Comparison of ENCODE assay signal across 22 cellular contexts in genomic region chr14:76228138-76228537, GRCh38.
"Had no signal": no experiment of that assay in that cellular context is flagged by ENCODE, and none has a peak within 500 bp of the region (broad histone marks: within the 10 kb centered on the region; RNA-seq: fewer than 3 reads in every experiment).

No MANE protein-coding gene starts in this region.

- H2AFZ ChIP-seq: hepatocyte had no signal

- H3K27me3 Mint-ChIP-seq: memory B cell; progenitor cell of endocrine pancreas; stimulated activated naive CD8-positive, alpha-beta T cell treated with anti-CD3 and anti-CD28 coated beads, Interleukin-15, Interleukin-2, amounts not matched to agents 100 ng/mL and 50 ng/mL, for 24 hours had no signal

- H3K9me3 ChIP-seq: gastrocnemius medialis, neutrophil, pancreas, sigmoid colon, thoracic aorta had no signal

- DNase-seq: cortex of kidney; gastrocnemius medialis; heart left ventricle; kidney; natural killer cell; pancreas; sigmoid colon; stimulated activated CD4-positive, alpha-beta T cell treated with anti-CD3 and anti-CD28 coated beads, Interleukin-2, amount 100 ng/mL, for 24 hours; stimulated activated CD4-positive, alpha-beta T cell treated with anti-CD3 and anti-CD28 coated beads, Interleukin-4, amount 100 ng/mL, for 24 hours; upper lobe of left lung had no signal

- H3K36me3 ChIP-seq: gastrocnemius medialis, heart left ventricle, neutrophil, pancreas, right atrium auricular region, sigmoid colon, thoracic aorta, tibial nerve, upper lobe of left lung had no signal

- H3K27ac ChIP-seq: gastrocnemius medialis, heart left ventricle, hepatocyte, neutrophil, pancreas, right atrium auricular region, sigmoid colon, thoracic aorta, tibial nerve, upper lobe of left lung had no signal

- H3K27me3 ChIP-seq: gastrocnemius medialis, heart left ventricle, hepatocyte, neutrophil, pancreas, right atrium auricular region, sigmoid colon, tibial nerve, upper lobe of left lung had no signal

- H3K4me3 ChIP-seq: gastrocnemius medialis, heart left ventricle, hepatocyte, lung, pancreas, right atrium auricular region, sigmoid colon, thoracic aorta, tibial nerve, upper lobe of left lung had no signal

- FAIRE-seq: kidney, pancreas, urothelium cell line had no signal

- H3K4me1 Mint-ChIP-seq: memory B cell; natural killer cell; stimulated activated effector memory CD8-positive, alpha-beta T cell treated with anti-CD3 and anti-CD28 coated beads, Interleukin-12 subunit alpha, Interleukin-12 subunit beta, amount 100 ng/mL, for 72 hours had no signal

- H3K4me1 ChIP-seq: gastrocnemius medialis, heart left ventricle, pancreas, right atrium auricular region, sigmoid colon, tibial nerve, upper lobe of left lung had no signal

- H3K36me3 Mint-ChIP-seq: natural killer cell; stimulated activated effector memory CD8-positive, alpha-beta T cell treated with anti-CD3 and anti-CD28 coated beads, Interleukin-12 subunit alpha, Interleukin-12 subunit beta, amount 100 ng/mL, for 72 hours had no signal

- H3K4me3 Mint-ChIP-seq: memory B cell; natural killer cell; stimulated activated effector memory CD8-positive, alpha-beta T cell treated with anti-CD3 and anti-CD28 coated beads, Interleukin-12 subunit alpha, Interleukin-12 subunit beta, amount 100 ng/mL, for 72 hours; stimulated activated naive CD8-positive, alpha-beta T cell treated with anti-CD3 and anti-CD28 coated beads, Interleukin-15, Interleukin-2, amounts not matched to agents 100 ng/mL and 50 ng/mL, for 24 hours had no signal

- H3K4me2 ChIP-seq: hepatocyte had no signal

- H3K27ac Mint-ChIP-seq: memory B cell; natural killer cell; progenitor cell of endocrine pancreas; stimulated activated effector memory CD8-positive, alpha-beta T cell treated with anti-CD3 and anti-CD28 coated beads, Interleukin-12 subunit alpha, Interleukin-12 subunit beta, amount 100 ng/mL, for 72 hours; stimulated activated naive CD8-positive, alpha-beta T cell treated with anti-CD3 and anti-CD28 coated beads, Interleukin-15, Interleukin-2, amounts not matched to agents 100 ng/mL and 50 ng/mL, for 24 hours had no signal

- H3K79me2 ChIP-seq: hepatocyte had no signal

- ATAC-seq: gastrocnemius medialis; heart left ventricle; left lobe of liver; natural killer cell; pancreas; stimulated activated effector memory CD8-positive, alpha-beta T cell treated with anti-CD3 and anti-CD28 coated beads, Interleukin-12 subunit alpha, Interleukin-12 subunit beta, amount 100 ng/mL, for 72 hours had no signal
